Comparison of ENCODE assay signal across 15 cellular contexts in genomic region chr2:99348173-99348572, GRCh38. TPM values are rescaled to one million over a fixed set of nuclear protein-coding genes. Genes with fewer than 3 reads are reported as not detected.
DNase-seq lines count a peak whose midpoint lies in the region; ATAC-seq and TF ChIP-seq lines count a peak whose summit lies in the region.
"Had no signal": no experiment of that assay in that cellular context is flagged by ENCODE, and none has a peak within 500 bp of the region (broad histone marks: within the 10 kb centered on the region; RNA-seq: fewer than 3 reads in every experiment).

No MANE protein-coding gene starts in this region.

- peak; percentile 15 for DNase-seq in activated CD8-positive, alpha-beta T cell treated with anti-CD3 and anti-CD28 coated beads for 36 hours
- DNase-seq in activated CD8-positive, alpha-beta T cell treated with anti-CD3 and anti-CD28 coated beads, Interleukin-2, amount 10 ng/mL, durations not matched to agents 7 days and 5 days: no peak
- peak in 1 of 9 donors; percentile 7 for DNase-seq in naive thymus-derived CD4-positive, alpha-beta T cell
- no peak for DNase-seq in cerebellar cortex (ENCODE audit: low spot score)
- no peak for DNase-seq in Kasumi-1 (lab: John Stamatoyannopoulos, UW)
- no peak for DNase-seq in NCI-H1105 (lab: John Stamatoyannopoulos, UW)
- DNase-seq: activated effector memory CD4-positive, alpha-beta T cell treated with anti-CD3 and anti-CD28 coated beads, Interleukin-2, amount 50 U/mL, for 16 hours; central memory CD4-positive, alpha-beta T cell; NCI-H187 treated with DMSO at 0.1 percent for 48 hours; NCI-H82; SHP77; stimulated activated CD4-positive, alpha-beta T cell treated with anti-CD3 and anti-CD28 coated beads, Interleukin-1b, Interleukin-23, amount 100 ng/mL, for 48 hours had no signal

- H3K27ac Mint-ChIP-seq in activated CD8-positive, alpha-beta T cell treated with anti-CD3 and anti-CD28 coated beads for 36 hours: peak overlapping the region; percentile 67
- H3K27ac Mint-ChIP-seq in activated CD8-positive, alpha-beta T cell treated with anti-CD3 and anti-CD28 coated beads, Interleukin-2, amount 10 ng/mL, durations not matched to agents 7 days and 5 days: no peak overlapping the region
- H3K27ac Mint-ChIP-seq in naive thymus-derived CD4-positive, alpha-beta T cell: peak overlapping the region in 8 of 9 donors; percentile 36 to 81 (median 66)

- H3K36me3 Mint-ChIP-seq in activated CD8-positive, alpha-beta T cell treated with anti-CD3 and anti-CD28 coated beads for 36 hours (ENCODE audit: low read depth): peaks cover 8% of the 10 kb centered on the region
- peaks cover 4% of the 10 kb centered on the region for H3K36me3 Mint-ChIP-seq in activated CD8-positive, alpha-beta T cell treated with anti-CD3 and anti-CD28 coated beads, Interleukin-2, amount 10 ng/mL, durations not matched to agents 7 days and 5 days (ENCODE audit: low read depth)
- H3K36me3 Mint-ChIP-seq in naive thymus-derived CD4-positive, alpha-beta T cell: peaks cover 0 to 4% (median 0%) of the 10 kb centered on the region in 5 donors

- no peaks in the 10 kb centered on the region for H3K9me3 Mint-ChIP-seq in activated CD8-positive, alpha-beta T cell treated with anti-CD3 and anti-CD28 coated beads for 36 hours
- no peaks in the 10 kb centered on the region for H3K9me3 Mint-ChIP-seq in activated CD8-positive, alpha-beta T cell treated with anti-CD3 and anti-CD28 coated beads, Interleukin-2, amount 10 ng/mL, durations not matched to agents 7 days and 5 days (ENCODE audit: insufficient read depth)
- no peaks in the 10 kb centered on the region for H3K9me3 Mint-ChIP-seq in naive thymus-derived CD4-positive, alpha-beta T cell

- peaks cover 98% of the 10 kb centered on the region for H3K79me2 ChIP-seq in OCI-LY1 (ENCODE audit: insufficient read depth, low read length)

- H3K4me3 ChIP-seq in OCI-LY1 (ENCODE audit: low read depth, low read length, poor library complexity, severe bottlenecking): no peak overlapping the region
- H3K4me3 ChIP-seq in naive thymus-derived CD4-positive, alpha-beta T cell (ENCODE audit: low read length): no peak overlapping the region
- H3K4me3 ChIP-seq: vagina had no signal

- H3K27me3 ChIP-seq in OCI-LY1 (ENCODE audit: insufficient read depth, low read length): no peaks in the 10 kb centered on the region
- H3K27me3 ChIP-seq in naive thymus-derived CD4-positive, alpha-beta T cell (ENCODE audit: control insufficient read depth in 2 of 2, insufficient read depth in 2 of 2, low read length in 2 of 2): no peaks in the 10 kb centered on the region
- H3K27me3 ChIP-seq: vagina had no signal

- H3K9ac ChIP-seq in OCI-LY1 (ENCODE audit: low read length): no peak overlapping the region

- no peak overlapping the region; the same call in 1 of the 2 replicates for H3K4me2 ChIP-seq in OCI-LY1 (ENCODE audit: low read length)

- CTCF ChIA-PET in activated CD8-positive, alpha-beta T cell treated with anti-CD3 and anti-CD28 coated beads for 36 hours (lab: Charles Lee): interaction anchor here (1.2 to 1.4 kb wide), 2 partner anchors 9 to 12 kb away, joined by 3 to 4 read pairs; partner anchors contain the start of gene TXNDC9
- CTCF ChIA-PET in activated CD8-positive, alpha-beta T cell treated with anti-CD3 and anti-CD28 coated beads, Interleukin-2, amount 10 ng/mL, durations not matched to agents 7 days and 5 days (lab: Charles Lee): interaction anchor here (2.1 kb wide), 1 partner anchor 11 kb away, joined by 12 read pairs; the partner anchor contains the start of genes EIF5B and TXNDC9
- CTCF ChIA-PET in naive thymus-derived CD4-positive, alpha-beta T cell (lab: Charles Lee): interaction anchor here (1.2 kb wide), 1 partner anchor 11 kb away, joined by 6 read pairs; the partner anchor contains the start of gene EIF5B

- peaks cover 26% of the 10 kb centered on the region for H3K4me1 ChIP-seq in OCI-LY1 (ENCODE audit: insufficient read depth, low read length, severe bottlenecking)
- H3K4me1 ChIP-seq in naive thymus-derived CD4-positive, alpha-beta T cell (ENCODE audit: control insufficient read depth in 2 of 2, insufficient read depth in 2 of 2, low read length in 2 of 2): peaks cover 8 to 19% of the 10 kb centered on the region in 2 donors

- POLR2A ChIA-PET in activated CD8-positive, alpha-beta T cell treated with anti-CD3 and anti-CD28 coated beads for 36 hours (lab: Charles Lee): interaction anchor here (2.3 kb wide), 1 partner anchor 11 kb away, joined by 14 read pairs; the partner anchor contains the start of gene EIF5B
- POLR2A ChIA-PET in activated CD8-positive, alpha-beta T cell treated with anti-CD3 and anti-CD28 coated beads, Interleukin-2, amount 10 ng/mL, durations not matched to agents 7 days and 5 days (lab: Charles Lee): interaction anchor here (1.2 to 2.5 kb wide), 2 partner anchors 10 to 12 kb away, joined by 5 to 12 read pairs; partner anchors contain the start of genes EIF5B and TXNDC9
- POLR2A ChIA-PET in naive thymus-derived CD4-positive, alpha-beta T cell (lab: Charles Lee): interaction anchor here (1.7 kb wide), 1 partner anchor 10 kb away, joined by 7 read pairs; the partner anchor contains the start of gene EIF5B

- peak; percentile 74 for ATAC-seq in activated CD8-positive, alpha-beta T cell treated with anti-CD3 and anti-CD28 coated beads for 36 hours
- no peak for ATAC-seq in activated CD8-positive, alpha-beta T cell treated with anti-CD3 and anti-CD28 coated beads, Interleukin-2, amount 10 ng/mL, durations not matched to agents 7 days and 5 days
- ATAC-seq in GM19463 (IDR thresholded peaks at IDR 0.05; ENCODE audit: unreplicated experiment): peak; percentile 71
- peak; percentile 65 for ATAC-seq in naive thymus-derived CD4-positive, alpha-beta T cell

- no peaks in the 10 kb centered on the region for H3K9me2 ChIP-seq in OCI-LY1 (ENCODE audit: low read depth, low read length)

- H3K4me3 Mint-ChIP-seq in activated CD8-positive, alpha-beta T cell treated with anti-CD3 and anti-CD28 coated beads for 36 hours: no peak overlapping the region
- no peak overlapping the region for H3K4me3 Mint-ChIP-seq in activated CD8-positive, alpha-beta T cell treated with anti-CD3 and anti-CD28 coated beads, Interleukin-2, amount 10 ng/mL, durations not matched to agents 7 days and 5 days
- peak overlapping the region in 8 of 10 donors; percentile 1 to 49 (median 28) for H3K4me3 Mint-ChIP-seq in naive thymus-derived CD4-positive, alpha-beta T cell

- no peaks in the 10 kb centered on the region for H3K27me3 Mint-ChIP-seq in activated CD8-positive, alpha-beta T cell treated with anti-CD3 and anti-CD28 coated beads for 36 hours
- H3K27me3 Mint-ChIP-seq in activated CD8-positive, alpha-beta T cell treated with anti-CD3 and anti-CD28 coated beads, Interleukin-2, amount 10 ng/mL, durations not matched to agents 7 days and 5 days (ENCODE audit: low read depth): no peaks in the 10 kb centered on the region
- H3K27me3 Mint-ChIP-seq in naive thymus-derived CD4-positive, alpha-beta T cell: no peaks in the 10 kb centered on the region

- intact Hi-C loops in activated CD8-positive, alpha-beta T cell treated with anti-CD3 and anti-CD28 coated beads for 36 hours (cut with micrococcal nuclease): no loop called here
- intact Hi-C loops in naive thymus-derived CD4-positive, alpha-beta T cell (cut with micrococcal nuclease): loop anchor here in 1 of 2 donors (1.0 kb wide), 1 partner anchor 10 kb away; no protein-coding TSS in a partner anchor

- peaks cover 4% of the 10 kb centered on the region; the same call in 1 of the 2 replicates for H4K20me1 ChIP-seq in OCI-LY1 (ENCODE audit: insufficient read depth, low read length)

- H3K36me3 ChIP-seq in OCI-LY1 (ENCODE audit: insufficient read depth, low read length): peaks cover 12% of the 10 kb centered on the region; the same call in 1 of the 2 replicates
- H3K36me3 ChIP-seq in naive thymus-derived CD4-positive, alpha-beta T cell (ENCODE audit: control insufficient read depth in 2 of 3, insufficient read depth in 3 of 3, low read length in 3 of 3): no peaks in the 10 kb centered on the region
- H3K36me3 ChIP-seq: vagina had no signal

- peaks cover 58% of the 10 kb centered on the region for H3K4me1 Mint-ChIP-seq in activated CD8-positive, alpha-beta T cell treated with anti-CD3 and anti-CD28 coated beads for 36 hours (ENCODE audit: low read depth)
- H3K4me1 Mint-ChIP-seq in activated CD8-positive, alpha-beta T cell treated with anti-CD3 and anti-CD28 coated beads, Interleukin-2, amount 10 ng/mL, durations not matched to agents 7 days and 5 days (ENCODE audit: low read depth): peaks cover 30% of the 10 kb centered on the region
- H3K4me1 Mint-ChIP-seq in naive thymus-derived CD4-positive, alpha-beta T cell: peaks cover 44 to 81% (median 71%) of the 10 kb centered on the region in 7 donors

- H3F3A ChIP-seq in OCI-LY1 (ENCODE audit: insufficient read depth, low read length): no peaks in the 10 kb centered on the region

- H2AFZ ChIP-seq in OCI-LY1 (ENCODE audit: low read length): no peak overlapping the region

- no peaks in the 10 kb centered on the region for H3K9me3 ChIP-seq in OCI-LY1 (ENCODE audit: low read length)
- H3K9me3 ChIP-seq in naive thymus-derived CD4-positive, alpha-beta T cell (ENCODE audit: control insufficient read depth in 2 of 3, low read length in 3 of 3): no peaks in the 10 kb centered on the region
- H3K9me3 ChIP-seq: vagina had no signal

- peak overlapping the region; percentile 21 for H3K27ac ChIP-seq in OCI-LY1 (ENCODE audit: low read depth, low read length, poor library complexity, severe bottlenecking)
- peak overlapping the region; percentile 22 for H3K27ac ChIP-seq in naive thymus-derived CD4-positive, alpha-beta T cell (ENCODE audit: low read depth, low read length)
- H3K27ac ChIP-seq: vagina had no signal

- no peak for TF ChIP-seq CTCF in activated CD8-positive, alpha-beta T cell treated with anti-CD3 and anti-CD28 coated beads for 36 hours (IDR thresholded peaks at IDR 0.05)
- TF ChIP-seq CTCF in OCI-LY1 (IDR thresholded peaks at IDR 0.05; ENCODE audit: low read length): no peak

RNA-seq across cellular contexts. Expression of gene EIF5B, which starts 11.0 kb away (rescaled TPM):
- total RNA-seq in activated CD8-positive, alpha-beta T cell treated with anti-CD3 and anti-CD28 coated beads for 36 hours: 10 to 100 TPM; 71.6 to 75.3 TPM
- 10 to 100 TPM; 47.5 TPM for total RNA-seq in activated CD8-positive, alpha-beta T cell treated with anti-CD3 and anti-CD28 coated beads, Interleukin-2, amount 10 ng/mL, durations not matched to agents 7 days and 5 days
- 10 to 100 TPM; 28.0 to 49.0 (median 37.6) TPM for total RNA-seq in naive thymus-derived CD4-positive, alpha-beta T cell
- polyA plus RNA-seq in naive thymus-derived CD4-positive, alpha-beta T cell: 10 to 100 TPM in 1 of 2 donors, 1 to 10 TPM in 1; 5.6 to 14.0 TPM

RNA-seq across cellular contexts. Expression of gene TXNDC9, which starts 12.0 kb away (rescaled TPM):
- total RNA-seq in activated CD8-positive, alpha-beta T cell treated with anti-CD3 and anti-CD28 coated beads for 36 hours: 10 to 100 TPM; 23.0 to 27.0 TPM
- 10 to 100 TPM; 34.7 to 38.3 TPM for total RNA-seq in activated CD8-positive, alpha-beta T cell treated with anti-CD3 and anti-CD28 coated beads, Interleukin-2, amount 10 ng/mL, durations not matched to agents 7 days and 5 days
- total RNA-seq in naive thymus-derived CD4-positive, alpha-beta T cell: 10 to 100 TPM in 4 of 5 experiments, 1 to 10 TPM in 1; 7.8 to 31.4 (median 24.4) TPM
- polyA plus RNA-seq in naive thymus-derived CD4-positive, alpha-beta T cell: 10 to 100 TPM; 48.2 to 49.3 TPM

RNA-seq across cellular contexts. Expression of gene LYG1, which starts 47.2 kb away (rescaled TPM):
- total RNA-seq in activated CD8-positive, alpha-beta T cell treated with anti-CD3 and anti-CD28 coated beads for 36 hours: under 1 TPM; 0.54 to 0.81 TPM
- total RNA-seq in activated CD8-positive, alpha-beta T cell treated with anti-CD3 and anti-CD28 coated beads, Interleukin-2, amount 10 ng/mL, durations not matched to agents 7 days and 5 days: 1 to 10 TPM; 1.4 to 1.6 TPM
- 1 to 10 TPM; 1.0 to 3.6 (median 3.0) TPM for total RNA-seq in naive thymus-derived CD4-positive, alpha-beta T cell
- under 1 TPM in 1 of 2 donors, not detected in 1; 0.56 TPM for polyA plus RNA-seq in naive thymus-derived CD4-positive, alpha-beta T cell
- total RNA-seq: vagina had no signal

Comparison
In these comparisons a context has a peak if more than half of its experiments do, and no peak if none do; other contexts are left out.
1. H3K4me3 Mint-ChIP-seq: peak in naive thymus-derived CD4-positive, alpha-beta T cell (8 of 10); none in activated CD8-positive, alpha-beta T cell treated with anti-CD3 and anti-CD28 coated beads for 36 hours (single experiment) and activated CD8-positive, alpha-beta T cell treated with anti-CD3 and anti-CD28 coated beads, Interleukin-2, amount 10 ng/mL, durations not matched to agents 7 days and 5 days (single experiment).